In genomic region chr16:3623642-3624041, GRCh38 we compare ENCODE assay signal across 20 cellular contexts. TPM values are rescaled to one million over a fixed set of nuclear protein-coding genes. Genes with fewer than 3 reads are reported as not detected.
DNase-seq lines count a peak whose midpoint lies in the region; ATAC-seq, FAIRE-seq and TF ChIP-seq lines count a peak whose summit lies in the region.
"Had no signal": no experiment of that assay in that cellular context is flagged by ENCODE, and none has a peak within 500 bp of the region (broad histone marks: within the 10 kb centered on the region; RNA-seq: fewer than 3 reads in every experiment).

No MANE protein-coding gene starts in this region.

- H2AFZ ChIP-seq in KMS-11 (ENCODE audit: low read depth): no peak overlapping the region
- H2AFZ ChIP-seq in GM12878 (ENCODE audit: control insufficient read depth, low read depth, low read length): peak overlapping the region; percentile 22

- no peak for FAIRE-seq in GM12878 (lab: Jason Lieb, UNC)
- FAIRE-seq: HepG2 had no signal

- 0% methylated on average over 3 of the region's 3 CpGs for WGBS in GM12878 (ENCODE audit: insufficient coverage, insufficient replicate concordance, low lambda C conversion rate, missing lambda C conversion rate)

- CTCF ChIA-PET in GM12878 (lab: Yijun Ruan, JAX): no interaction called here

- H3K79me2 ChIP-seq in KMS-11 (ENCODE audit: insufficient read depth, low read depth) (peaks cover 40% of the 10 kb centered on the region), GM12878 (ENCODE audit: control insufficient read depth, insufficient read depth, low read length) (peaks cover 8% of the 10 kb centered on the region)

- H3K27ac ChIP-seq in BLaER1: no peak overlapping the region
- H3K27ac ChIP-seq in KMS-11: peak overlapping the region; percentile 91
- H3K27ac ChIP-seq in GM12878 (ENCODE audit: control insufficient read depth, insufficient read depth): peak overlapping the region; percentile 85
- H3K27ac ChIP-seq: ovary had no signal

- DNase-seq in GM12864 (ENCODE audit: low read depth) (no peak), GM12878 (ENCODE audit: low read depth, low spot score) (no peak), superior temporal gyrus (ENCODE audit: extremely low spot score) (no peak), mucosa of gallbladder (ENCODE audit: low spot score) (no peak)
- DNase-seq: activated CD4-positive, CD25-positive, alpha-beta regulatory T cell treated with anti-CD3 and anti-CD28 coated beads, Interleukin-2, amount 50 U/mL, for 72 hours; anterior cingulate cortex; endodermal cell; GDM1; NCI-H1930; NCI-H510A; Right ventricle myocardium superior; stimulated activated CD4-positive, alpha-beta T cell treated with anti-CD3 and anti-CD28 coated beads, Interleukin-1b, Interleukin-23, amount 100 ng/mL, for 48 hours; stimulated activated naive CD8-positive, alpha-beta T cell treated with anti-CD3 and anti-CD28 coated beads, Interleukin-15, amount 100 ng/mL, for 72 hours had no signal

- H3K36me3 ChIP-seq in BLaER1 (no peaks in the 10 kb centered on the region), KMS-11 (ENCODE audit: insufficient read depth) (no peaks in the 10 kb centered on the region), GM12878 (ENCODE audit: control insufficient read depth in 2 of 2, insufficient read depth in 2 of 2, low read length in 1 of 2) (no peaks in the 10 kb centered on the region)
- H3K36me3 ChIP-seq: ovary had no signal

- peaks cover 7% of the 10 kb centered on the region; the same call in 1 of the 2 replicates for H4K20me1 ChIP-seq in BLaER1
- H4K20me1 ChIP-seq in KMS-11 (ENCODE audit: insufficient read depth): no peaks in the 10 kb centered on the region
- no peaks in the 10 kb centered on the region for H4K20me1 ChIP-seq in GM12878 (ENCODE audit: control insufficient read depth, insufficient read depth)

- SMC1A ChIA-PET in GM12878 (lab: Charles Lee; ENCODE audit: uncharacterized antibody, unreplicated experiment): no interaction called here

- POLR2A ChIA-PET in GM12878 (lab: Charles Lee): no interaction called here

- TF ChIP-seq CTCF in GM12864 (IDR thresholded peaks at IDR 0.05; ENCODE audit: low read depth, low read length, missing control alignments): no peak
- no peak for TF ChIP-seq CTCF in KMS-11 (conservative IDR thresholded peaks at IDR 0.05; ENCODE audit: low read depth, low read length)
- no peak for TF ChIP-seq CTCF in GM12878 (IDR thresholded peaks at IDR 0.05 in 2 of 3, conservative IDR thresholded peaks at IDR 0.05 in 1 of 3; ENCODE audit: control insufficient read depth in 2 of 3, extremely low read depth in 1 of 3, insufficient read depth in 1 of 3, low read depth in 3 of 3, low read length in 3 of 3)

- no peaks in the 10 kb centered on the region for H3K27me3 ChIP-seq in BLaER1
- no peaks in the 10 kb centered on the region for H3K27me3 ChIP-seq in KMS-11 (ENCODE audit: insufficient read depth, low read depth)
- H3K27me3 ChIP-seq in GM12878 (replicated peaks in 1 of 2; ENCODE audit: control insufficient read depth in 2 of 2, insufficient read depth in 2 of 2, low read length in 1 of 2): no peaks in the 10 kb centered on the region
- H3K27me3 ChIP-seq: ovary had no signal

- H3K9me3 ChIP-seq in BLaER1 (no peaks in the 10 kb centered on the region), GM12878 (replicated peaks; ENCODE audit: control insufficient read depth, insufficient read depth, low read length) (no peaks in the 10 kb centered on the region)
- H3K9me3 ChIP-seq: ovary had no signal

- H3K4me1 ChIP-seq in BLaER1 (peaks cover 44% of the 10 kb centered on the region), KMS-11 (ENCODE audit: low read depth, poor library complexity, severe bottlenecking) (peaks cover 85% of the 10 kb centered on the region), GM12878 (ENCODE audit: control insufficient read depth, insufficient read depth, low read length) (peaks cover 42% of the 10 kb centered on the region)

- TF ChIP-seq RAD21 in GM12878 (IDR thresholded peaks at IDR 0.05; ENCODE audit: insufficient read depth, low read depth, low read length): no peak

- TF ChIP-seq POLR2A in GM12878 (IDR thresholded peaks at IDR 0.05; ENCODE audit: low read depth, low read length): no peak

- intact Hi-C loops in GM12878 (cut with micrococcal nuclease; ENCODE audit: unreplicated experiment): no loop called here

- peak overlapping the region; percentile 64 for H3K4me2 ChIP-seq in BLaER1
- H3K4me2 ChIP-seq in KMS-11: peak overlapping the region; percentile 88
- peak overlapping the region; percentile 99 for H3K4me2 ChIP-seq in GM12878 (ENCODE audit: control insufficient read depth, insufficient read depth)

- TF ChIP-seq EP300 in GM12878 (IDR thresholded peaks at IDR 0.05; ENCODE audit: borderline replicate concordance in 1 of 2, control insufficient read depth in 1 of 2, low read depth in 2 of 2, low read length in 2 of 2): no peak

- peak; percentile 71 for ATAC-seq in GM12878
- no peak for ATAC-seq in HG02588 (IDR thresholded peaks at IDR 0.05; ENCODE audit: unreplicated experiment)
- no peak for ATAC-seq in GM18907 (IDR thresholded peaks at IDR 0.05; ENCODE audit: unreplicated experiment)
- ATAC-seq: sciatic nerve; stimulated activated naive CD8-positive, alpha-beta T cell treated with anti-CD3 and anti-CD28 coated beads, Interleukin-15, amount 100 ng/mL, for 72 hours had no signal

- RAD21 ChIA-PET in GM12878 (lab: Charles Lee; ENCODE audit: unreplicated experiment): no interaction called here

- H3K4me3 ChIP-seq in BLaER1 (no peak overlapping the region), GM12864 (ENCODE audit: low read depth, low read length) (peak overlapping the region; percentile 15; the same call in 1 of the 2 replicates), KMS-11 (IDR thresholded peaks at IDR 0.05; ENCODE audit: insufficient read depth, low read depth, low read length) (no peak overlapping the region), GM12878 (peak overlapping the region; percentile 53)
- H3K4me3 ChIP-seq: ovary had no signal

- H3K9ac ChIP-seq in BLaER1: no peak overlapping the region
- H3K9ac ChIP-seq in KMS-11: peak overlapping the region; percentile 61; the same call in 1 of the 2 replicates
- H3K9ac ChIP-seq in GM12878 (ENCODE audit: control insufficient read depth, insufficient read depth, low read length): peak overlapping the region; percentile 60

- BruUV-seq in GM12878 (replicated peaks; lab: Mats Ljungman, UMichigan): no TSS peak

- in situ Hi-C loops in GM12878 (cut with MboI): no loop called here

RNA-seq across cellular contexts. Expression of gene SLX4, which starts 12.2 kb away (rescaled TPM):
- 39.7 and 42.6 TPM in 2 replicates for total RNA-seq in GM12878 (2013; cell fraction: nucleolus; rRNA removed)
- total RNA-seq in GM12878 (2014; rRNA removed) (6.0 and 6.1 TPM in 2 replicates), GM12878 (2014; rRNA removed; fragmentation: Illumina TruSeq; extraction: Trizol) (4.7 and 5.1 TPM in 2 replicates), GM12878 (2021) (12.3 and 12.4 TPM in 2 replicates), mucosa of gallbladder (6.8 TPM)
- polyA plus RNA-seq in GM12878 (2011; ENCODE audit: low read depth): 2.5 TPM
- polyA plus RNA-seq in GM12878 (2011; rRNA removed) (2.7 and 3.3 TPM in 2 replicates), GM12878 (2014; fragmentation: Illumina TruSeq; extraction: Trizol) (6.9 and 8.0 TPM in 2 replicates), GM12878 (2014; fragmentation: Nextera tagmentation; extraction: Ambion mirVana) (under 1 TPM; 0.18 to 0.47 TPM), GM12878 (2014; rRNA removed) (8.3 and 8.4 TPM in 2 replicates), GM12878 (2016; fragmentation: Nextera tagmentation; extraction: Ambion mirVana) (1 to 10 TPM; 4.1 to 4.5 TPM)
- 3.5 and 3.6 TPM in 2 replicates for polyA plus RNA-seq in GM12878 (2011; cell fraction: cytosol; rRNA removed)
- 10.3 and 17.8 TPM in 2 replicates for polyA plus RNA-seq in GM12878 (2011; cell fraction: nucleus; rRNA removed)
- 5.4 and 5.7 TPM in 2 replicates for polyA plus RNA-seq in GM12878 (2012)
- 5.3 and 6.8 TPM in 2 replicates for polyA minus RNA-seq in GM12878 (2011; rRNA and poly(A)+ RNA removed)
- polyA minus RNA-seq in GM12878 (2011; cell fraction: cytosol; rRNA and poly(A)+ RNA removed): 2.4 and 3.7 TPM in 2 replicates
- polyA minus RNA-seq in GM12878 (2011; cell fraction: nucleus; rRNA and poly(A)+ RNA removed): 4.4 and 8.1 TPM in 2 replicates

RNA-seq across cellular contexts. Expression of gene DNASE1, which starts 30.8 kb away (rescaled TPM):
- 67.9 and 71.9 TPM in 2 replicates for total RNA-seq in GM12878 (2013; cell fraction: nucleolus; rRNA removed)
- total RNA-seq in GM12878 (2014; rRNA removed) (9.4 and 9.9 TPM in 2 replicates), GM12878 (2014; rRNA removed; fragmentation: Illumina TruSeq; extraction: Trizol) (4.8 and 7.0 TPM in 2 replicates), GM12878 (2021) (7.9 and 8.3 TPM in 2 replicates), mucosa of gallbladder (24.0 TPM)
- 4.2 TPM for polyA plus RNA-seq in GM12878 (2011; ENCODE audit: low read depth)
- polyA plus RNA-seq in GM12878 (2011; rRNA removed) (6.3 and 8.7 TPM in 2 replicates), GM12878 (2014; fragmentation: Illumina TruSeq; extraction: Trizol) (4.6 and 7.3 TPM in 2 replicates), GM12878 (2014; fragmentation: Nextera tagmentation; extraction: Ambion mirVana) (1 to 10 TPM in 1 of 2 experiments, under 1 TPM in 1; 0.23 to 1.7 TPM), GM12878 (2014; rRNA removed) (12.0 and 15.1 TPM in 2 replicates), GM12878 (2016; fragmentation: Nextera tagmentation; extraction: Ambion mirVana) (1 to 10 TPM; 7.6 to 9.2 TPM)
- polyA plus RNA-seq in GM12878 (2011; cell fraction: cytosol; rRNA removed): 8.8 and 11.9 TPM in 2 replicates
- polyA plus RNA-seq in GM12878 (2011; cell fraction: nucleus; rRNA removed): 33.3 and 41.6 TPM in 2 replicates
- polyA plus RNA-seq in GM12878 (2012): 6.4 and 10.5 TPM in 2 replicates
- polyA minus RNA-seq in GM12878 (2011; rRNA and poly(A)+ RNA removed): 10.2 and 21.3 TPM in 2 replicates
- 4.1 and 4.9 TPM in 2 replicates for polyA minus RNA-seq in GM12878 (2011; cell fraction: cytosol; rRNA and poly(A)+ RNA removed)
- 11.5 and 18.0 TPM in 2 replicates for polyA minus RNA-seq in GM12878 (2011; cell fraction: nucleus; rRNA and poly(A)+ RNA removed)

RNA-seq across cellular contexts. Expression of gene NLRC3, which starts 46.4 kb away (rescaled TPM):
- 18.8 and 19.2 TPM in 2 replicates for total RNA-seq in GM12878 (2013; cell fraction: nucleolus; rRNA removed)
- total RNA-seq in GM12878 (2014; rRNA removed) (14.1 and 15.0 TPM in 2 replicates), GM12878 (2014; rRNA removed; fragmentation: Illumina TruSeq; extraction: Trizol) (7.9 and 8.2 TPM in 2 replicates), GM12878 (2021) (17.8 and 18.2 TPM in 2 replicates), mucosa of gallbladder (4.0 TPM)
- polyA plus RNA-seq in GM12878 (2011; ENCODE audit: low read depth): 4.9 TPM
- polyA plus RNA-seq in GM12878 (2011; rRNA removed) (6.7 and 6.8 TPM in 2 replicates), GM12878 (2014; fragmentation: Illumina TruSeq; extraction: Trizol) (9.2 and 9.4 TPM in 2 replicates), GM12878 (2014; fragmentation: Nextera tagmentation; extraction: Ambion mirVana) (1 to 10 TPM; 2.2 to 2.4 TPM), GM12878 (2014; rRNA removed) (11.1 and 11.2 TPM in 2 replicates), GM12878 (2016; fragmentation: Nextera tagmentation; extraction: Ambion mirVana) (1 to 10 TPM; 6.1 to 6.9 TPM)
- 6.4 and 7.8 TPM in 2 replicates for polyA plus RNA-seq in GM12878 (2011; cell fraction: cytosol; rRNA removed)
- 9.2 and 11.5 TPM in 2 replicates for polyA plus RNA-seq in GM12878 (2011; cell fraction: nucleus; rRNA removed)
- polyA plus RNA-seq in GM12878 (2012): 7.0 and 7.7 TPM in 2 replicates
- 4.2 and 12.5 TPM in 2 replicates for polyA minus RNA-seq in GM12878 (2011; rRNA and poly(A)+ RNA removed)
- polyA minus RNA-seq in GM12878 (2011; cell fraction: cytosol; rRNA and poly(A)+ RNA removed): 4.5 and 6.1 TPM in 2 replicates
- polyA minus RNA-seq in GM12878 (2011; cell fraction: nucleus; rRNA and poly(A)+ RNA removed): 8.1 and 12.9 TPM in 2 replicates
- total RNA-seq: HepG2 had no signal
- polyA plus RNA-seq: HepG2 had no signal

Comparison
In these comparisons a context has a peak if more than half of its experiments do, and no peak if none do; other contexts are left out.
1. H3K4me3 ChIP-seq: peak in GM12864 (single experiment) and GM12878 (single experiment); none in BLaER1 (single experiment) and KMS-11 (single experiment).
2. Peak in every context shown above with its lines, with median percentiles within 50 percentile points of each other: H3K4me2 ChIP-seq.